ENCODE assay signal across 9 cellular contexts in genomic region chr13:21069561-21070004, GRCh38. TPM values are rescaled to one million over a fixed set of nuclear protein-coding genes. Genes with fewer than 3 reads are reported as not detected.
A peak's percentile ranks its signal among the peaks of the same experiment; 100 is the strongest.
DNase-seq lines count a peak whose midpoint lies in the region; ATAC-seq, FAIRE-seq and TF ChIP-seq lines count a peak whose summit lies in the region.
"Had no signal": no experiment of that assay in that cellular context is flagged by ENCODE, and none has a peak within 500 bp of the region (broad histone marks: within the 10 kb centered on the region; RNA-seq: fewer than 3 reads in every experiment).

No MANE protein-coding gene starts in this region.

- no peak for FAIRE-seq in HTR-8/SVneo (lab: Jason Lieb, UNC)

- ATAC-seq in HG03378 (IDR thresholded peaks at IDR 0.05; ENCODE audit: unreplicated experiment) (no peak), HG03460 (IDR thresholded peaks at IDR 0.05; ENCODE audit: unreplicated experiment) (no peak)

- TF ChIP-seq CTCF in astrocyte of the spinal cord (IDR thresholded peaks at IDR 0.05; ENCODE audit: low read depth, low read length) = no peak

- H3K4me3 ChIP-seq in astrocyte of the spinal cord (ENCODE audit: low read depth, low read length) = no peak overlapping the region

- peak; percentile 86 for DNase-seq in A172 (ENCODE audit: low spot score)
- peak; percentile 67 for DNase-seq in HTR-8/SVneo (ENCODE audit: insufficient read length, low spot score)
- peak; percentile 92 for DNase-seq in astrocyte of the spinal cord (ENCODE audit: low read depth, low spot score)
- DNase-seq in kidney tubule cell (ENCODE audit: low spot score) = peak; percentile 81
- DNase-seq in globus pallidus (ENCODE audit: low spot score) = no peak
- DNase-seq in stimulated activated naive CD4-positive, alpha-beta T cell treated with Interleukin-2 at 50 U/mL for 16 hours (lab: John Stamatoyannopoulos, UW) = no peak
- DNase-seq: midbrain had no signal

- in situ Hi-C loops in astrocyte of the spinal cord (cut with HindIII; ENCODE audit: low sequenced_read_pairs) = no loop called here

RNA-seq across cellular contexts. Expression of gene LATS2, which starts 8.2 kb away (rescaled TPM):
- total RNA-seq in A172 (2014; rRNA removed; shearing (Covaris generic)) = 12.1 and 13.5 TPM in 2 replicates

Comparison
In these comparisons a context has a peak if more than half of its experiments do, and no peak if none do; other contexts are left out.
1. DNase-seq: peak in A172 (single experiment), HTR-8/SVneo (single experiment), astrocyte of the spinal cord (single experiment) and kidney tubule cell (single experiment); none in globus pallidus (single experiment) and stimulated activated naive CD4-positive, alpha-beta T cell treated with Interleukin-2 at 50 U/mL for 16 hours (single experiment).